ENCODE assay signal across 8 cellular contexts in the genomic region with DNA sequence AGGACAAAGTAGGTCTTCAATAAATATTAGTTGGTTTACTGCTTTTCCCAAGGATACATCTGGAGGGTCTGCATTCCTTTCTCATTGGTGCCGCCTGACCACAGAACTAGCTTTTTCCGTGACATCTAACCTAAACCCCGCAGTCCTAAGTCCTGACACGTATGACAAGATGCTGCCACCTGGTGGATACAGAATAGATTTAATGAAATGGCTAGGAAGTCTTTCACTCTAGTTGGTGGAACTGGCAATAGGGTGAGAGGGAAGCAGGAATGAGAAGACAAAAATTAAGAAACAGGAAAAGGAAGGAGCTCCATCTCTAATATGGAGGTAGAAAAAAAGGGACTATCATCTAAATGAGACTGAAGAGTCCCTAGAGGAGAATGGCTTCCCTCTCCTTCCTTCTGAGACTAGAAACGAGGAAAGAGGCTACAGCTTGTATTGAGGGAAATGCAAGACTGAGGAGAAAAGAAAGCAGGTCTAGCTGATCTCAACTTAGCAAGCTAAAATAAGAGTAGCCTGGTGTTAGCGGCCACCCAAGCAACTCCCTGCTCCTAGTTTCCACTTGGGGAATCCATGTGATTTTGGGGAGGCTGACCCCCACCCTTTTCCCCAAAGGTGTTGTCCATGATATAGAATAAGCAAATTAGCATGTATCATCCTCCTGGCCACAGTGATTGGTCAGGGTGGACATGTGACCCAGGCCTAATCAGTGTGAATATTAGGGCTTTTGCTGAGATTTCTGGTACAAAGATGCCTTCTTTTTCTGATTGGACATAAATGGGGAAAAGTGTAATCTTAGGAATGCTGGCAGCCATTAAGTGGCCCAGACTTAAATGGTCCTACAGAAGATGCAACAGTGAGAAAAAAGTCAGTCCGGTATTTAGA. TPM values are rescaled to one million over a fixed set of nuclear protein-coding genes. Genes with fewer than 3 reads are reported as not detected.
A peak's percentile ranks its signal among the peaks of the same experiment; 100 is the strongest.
DNase-seq lines count a peak whose midpoint lies in the region; ATAC-seq and TF ChIP-seq lines count a peak whose summit lies in the region.

No MANE protein-coding gene starts in this region.

- peaks cover 7% of the 10 kb centered on the region for H3K79me1 ChIP-seq in H9 (ENCODE audit: insufficient read depth, low read depth, low read length, poor library complexity, severe bottlenecking)

- no peak overlapping the region for H2AK5ac ChIP-seq in H9 (ENCODE audit: insufficient read length, low read length)

- no peak overlapping the region for H3K9ac ChIP-seq in H9 (ENCODE audit: extremely low read depth, insufficient read length, low read length)
- H3K9ac ChIP-seq in mammary epithelial cell (ENCODE audit: insufficient read depth, low read length), result no peak overlapping the region

- peak overlapping the region; percentile 16 for H3K4me3 ChIP-seq in CD4-positive, CD25-positive, alpha-beta regulatory T cell (ENCODE audit: low read depth, low read length)
- H3K4me3 ChIP-seq in mammary epithelial cell (replicated peaks in 1 of 3; ENCODE audit: insufficient read depth in 1 of 3, low read depth in 2 of 3, low read length in 3 of 3), result no peak overlapping the region

- H3K4me2 ChIP-seq in H9 (ENCODE audit: insufficient read depth, insufficient read length, low read length) (no peak overlapping the region), mammary epithelial cell (ENCODE audit: insufficient read depth, low read depth, low read length) (no peak overlapping the region)

- no TSS peak for BruUV-seq in mammary epithelial cell (replicated peaks; lab: Mats Ljungman, UMichigan)

- no peak overlapping the region for H3T11ph ChIP-seq in H9 (ENCODE audit: low read length)

- WGBS in H9 (ENCODE audit: extremely low coverage, insufficient read length, low lambda C conversion rate), result no CpG with 5 or more reads among the region's 7 CpGs
- WGBS in mammary epithelial cell (ENCODE audit: low coverage, missing lambda C conversion rate), result 29% methylated on average over 7 of the region's 7 CpGs

- in situ Hi-C loops in mammary epithelial cell (cut with MboI; ENCODE audit: low sequenced_read_pairs in 2 of 2), result loop anchor here in 1 of 2 donors (5.0 kb wide), 1 partner anchor 39 kb away; no protein-coding TSS in a partner anchor

- no peaks in the 10 kb centered on the region for H3K27me3 ChIP-seq in CD4-positive, CD25-positive, alpha-beta regulatory T cell (ENCODE audit: control insufficient read depth, insufficient read depth, low read length)
- H3K27me3 ChIP-seq in H9 (ENCODE audit: insufficient read depth, low read length) (no peaks in the 10 kb centered on the region), mammary epithelial cell (ENCODE audit: insufficient read depth, low read length) (no peaks in the 10 kb centered on the region)

- peaks cover 9 to 32% (median 15%) of the 10 kb centered on the region in 4 donors for H3K4me1 Mint-ChIP-seq in CD4-positive, CD25-positive, alpha-beta regulatory T cell
- H3K4me1 Mint-ChIP-seq in H9 (peaks cover 7 to 10% of the 10 kb centered on the region in 2 experiments), immature natural killer cell (peaks cover 11 to 19% of the 10 kb centered on the region in 2 donors)

- H3K56ac ChIP-seq in H9 (ENCODE audit: insufficient read length, low read depth, low read length), result no peak overlapping the region

- intact Hi-C loops in mammary epithelial cell (cut with micrococcal nuclease), result loop anchor here (1.0 to 5.0 kb wide), 5 partner anchors 40 to 169 kb away; partner anchors contain the start of gene PSMB4

- H2BK120ac ChIP-seq in H9 (ENCODE audit: low read depth, low read length, poor library complexity, severe bottlenecking), result no peak overlapping the region

- H3K9me3 Mint-ChIP-seq in CD4-positive, CD25-positive, alpha-beta regulatory T cell, result no peaks in the 10 kb centered on the region
- no peaks in the 10 kb centered on the region for H3K9me3 Mint-ChIP-seq in H9
- no peaks in the 10 kb centered on the region for H3K9me3 Mint-ChIP-seq in immature natural killer cell

- no peak overlapping the region for H2BK20ac ChIP-seq in H9 (ENCODE audit: low read depth, low read length, poor library complexity, severe bottlenecking)

- no peak overlapping the region for H3K23ac ChIP-seq in H9 (ENCODE audit: insufficient read length, low read depth, low read length)

- peak overlapping the region in 1 of 4 donors; percentile 45 for H3K4me3 Mint-ChIP-seq in CD4-positive, CD25-positive, alpha-beta regulatory T cell
- H3K4me3 Mint-ChIP-seq in H9 (peak overlapping the region in 1 of 2 experiments; percentile 0; a peak in 1 of 5 replicates), immature natural killer cell (no peak overlapping the region)

- peak; percentile 40 to 81 (median 72) for DNase-seq in CD4-positive, CD25-positive, alpha-beta regulatory T cell
- DNase-seq in H9 (peak; percentile 68), NCI-H2029 treated with DMSO at 0.1 percent for 48 hours (lab: John Stamatoyannopoulos, UW) (peak; percentile 78), T-helper 2 cell (peak in 3 of 5 experiments; percentile 14 to 79 (median 41)), mammary epithelial cell (peak; percentile 72), immature natural killer cell (peak; percentile 60 to 67 (median 62))
- DNase-seq in stimulated activated CD4-positive, alpha-beta T cell treated with anti-CD3 and anti-CD28 coated beads, Interleukin-1b, Interleukin-23, amount 100 ng/mL, for 48 hours, result peak; percentile 46

- no peak overlapping the region for H2BK15ac ChIP-seq in H9 (ENCODE audit: low read depth, low read length)

- H4K20me1 ChIP-seq in H9 (ENCODE audit: control insufficient read depth, insufficient read depth, insufficient read length) (peaks cover 2% of the 10 kb centered on the region), mammary epithelial cell (ENCODE audit: insufficient read depth, low read length) (no peaks in the 10 kb centered on the region)

- H3K18ac ChIP-seq in H9 (ENCODE audit: insufficient read length, low read depth, low read length), result no peak overlapping the region

- H3K79me2 ChIP-seq in H9 (ENCODE audit: insufficient read depth, low read length), result peaks cover 1% of the 10 kb centered on the region; the same call in 1 of the 2 replicates
- peaks cover 6% of the 10 kb centered on the region for H3K79me2 ChIP-seq in mammary epithelial cell (ENCODE audit: insufficient read depth, low read length)

- H3K27me3 Mint-ChIP-seq in CD4-positive, CD25-positive, alpha-beta regulatory T cell, result no peaks in the 10 kb centered on the region
- H3K27me3 Mint-ChIP-seq in H9 (ENCODE audit: low read depth) (no peaks in the 10 kb centered on the region), immature natural killer cell (ENCODE audit: low read depth in 3 of 3) (no peaks in the 10 kb centered on the region)

- H2AFZ ChIP-seq in H9 (ENCODE audit: low read length), result no peak overlapping the region
- H2AFZ ChIP-seq in mammary epithelial cell (ENCODE audit: low read depth, low read length), result no peak overlapping the region

- dilution Hi-C loops in mammary epithelial cell (cut with HindIII; ENCODE audit: low sequenced_read_pairs), result no loop called here

- peaks cover 3% of the 10 kb centered on the region for H3K23me2 ChIP-seq in H9 (ENCODE audit: insufficient read length, low read depth, low read length, poor library complexity, severe bottlenecking)

- peak overlapping the region; percentile 64 for H3K27ac ChIP-seq in CD4-positive, CD25-positive, alpha-beta regulatory T cell (ENCODE audit: insufficient read depth, low read length, poor library complexity, severe bottlenecking)
- H3K27ac ChIP-seq in H9 (ENCODE audit: insufficient read length, low read depth, low read length) (no peak overlapping the region), mammary epithelial cell (ENCODE audit: insufficient read depth, low read depth, low read length) (no peak overlapping the region)

- peaks cover 23% of the 10 kb centered on the region for H3K36me3 Mint-ChIP-seq in CD4-positive, CD25-positive, alpha-beta regulatory T cell
- peaks cover 28 to 41% (median 38%) of the 10 kb centered on the region in 3 experiments for H3K36me3 Mint-ChIP-seq in H9 (ENCODE audit: insufficient read depth in 1 of 3, low read depth in 3 of 3)
- peaks cover 0 to 22% (median 7%) of the 10 kb centered on the region in 3 donors for H3K36me3 Mint-ChIP-seq in immature natural killer cell

- CTCF ChIA-PET in mammary epithelial cell (lab: Charles Lee; ENCODE audit: low non-redundant PET), result interaction anchor here (0.6 to 1.3 kb wide), 6 partner anchors 14 to 463 kb away, joined by 3 to 22 read pairs (median 4); partner anchors contain the start of genes PI4KB and ZNF687

- H4K5ac ChIP-seq in H9 (ENCODE audit: insufficient read length, low read depth, low read length), result no peak overlapping the region

- peaks cover 37% of the 10 kb centered on the region for H3K36me3 ChIP-seq in CD4-positive, CD25-positive, alpha-beta regulatory T cell (ENCODE audit: control insufficient read depth, insufficient read depth, low read length)
- H3K36me3 ChIP-seq in mammary epithelial cell (ENCODE audit: insufficient read depth, low read length), result peaks cover 3% of the 10 kb centered on the region

- peaks cover 20% of the 10 kb centered on the region for H3K4me1 ChIP-seq in CD4-positive, CD25-positive, alpha-beta regulatory T cell (ENCODE audit: control insufficient read depth, insufficient read depth, low read length, poor library complexity, severe bottlenecking)
- H3K4me1 ChIP-seq in H9 (ENCODE audit: insufficient read depth, low read length) (no peaks in the 10 kb centered on the region), mammary epithelial cell (ENCODE audit: insufficient read depth, low read length) (peaks cover 4% of the 10 kb centered on the region)

- peak; percentile 87 for TF ChIP-seq CTCF in H9 (conservative IDR thresholded peaks at IDR 0.05)
- TF ChIP-seq CTCF in mammary epithelial cell (conservative IDR thresholded peaks at IDR 0.05 in 1 of 2, IDR thresholded peaks at IDR 0.05 in 1 of 2; ENCODE audit: extremely low read depth in 1 of 2, insufficient read depth in 1 of 2, low read depth in 1 of 2, low read length in 2 of 2), result peak; percentile 71 to 72

- no peaks in the 10 kb centered on the region for H3K9me3 ChIP-seq in CD4-positive, CD25-positive, alpha-beta regulatory T cell (ENCODE audit: control insufficient read depth in 2 of 2, low read length in 2 of 2)
- no peaks in the 10 kb centered on the region for H3K9me3 ChIP-seq in H9 (ENCODE audit: control insufficient read depth, low read depth, low read length)
- no peaks in the 10 kb centered on the region for H3K9me3 ChIP-seq in mammary epithelial cell (replicated peaks; ENCODE audit: insufficient read depth, low read length)

- H2BK12ac ChIP-seq in H9 (ENCODE audit: insufficient read length, low read depth, low read length), result no peak overlapping the region

- H3K4ac ChIP-seq in H9 (ENCODE audit: low read depth, low read length), result no peak overlapping the region

- H2BK5ac ChIP-seq in H9 (ENCODE audit: insufficient read length, low read length), result no peak overlapping the region

- ATAC-seq in CD4-positive, CD25-positive, alpha-beta regulatory T cell (ENCODE audit: low read depth in 2 of 2), result peak; percentile 75 to 80
- no peak for ATAC-seq in HG02678 (IDR thresholded peaks at IDR 0.05; ENCODE audit: unreplicated experiment)

- no peak overlapping the region for H3K14ac ChIP-seq in H9 (ENCODE audit: insufficient read depth, low read length)

- H4K91ac ChIP-seq in H9 (ENCODE audit: insufficient read length, low read depth, low read length), result no peak overlapping the region

- peak overlapping the region in 2 of 3 donors; percentile 0 to 22 for H3K27ac Mint-ChIP-seq in CD4-positive, CD25-positive, alpha-beta regulatory T cell
- peak overlapping the region in 2 of 3 experiments; percentile 0 to 89; a peak in 4 of 7 replicates for H3K27ac Mint-ChIP-seq in H9
- H3K27ac Mint-ChIP-seq in immature natural killer cell, result peak overlapping the region; percentile 44 to 77 (median 75)

- H4K8ac ChIP-seq in H9 (replicated peaks; ENCODE audit: insufficient read length, low read depth, low read length), result no peak overlapping the region

RNA-seq across cellular contexts. Expression of gene RFX5, which starts 5.9 kb away (rescaled TPM):
- total RNA-seq in CD4-positive, CD25-positive, alpha-beta regulatory T cell, result 105 TPM
- polyA plus RNA-seq in CD4-positive, CD25-positive, alpha-beta regulatory T cell, result 10 to 100 TPM; 28.8 to 35.9 (median 35.2) TPM
- total RNA-seq in H9 (2021), result 65.1 and 72.7 TPM in 2 replicates
- 10 to 100 TPM; 45.5 to 45.9 TPM for total RNA-seq in mammary epithelial cell
- 28.5 TPM for polyA plus RNA-seq in mammary epithelial cell
- 33.7 TPM for polyA minus RNA-seq in mammary epithelial cell
- polyA plus RNA-seq in immature natural killer cell, result 10 to 100 TPM; 30.0 to 37.8 (median 37.1) TPM

RNA-seq across cellular contexts. Expression of gene PI4KB, which starts 13.9 kb away (rescaled TPM):
- total RNA-seq in CD4-positive, CD25-positive, alpha-beta regulatory T cell, result 73.5 TPM
- polyA plus RNA-seq in CD4-positive, CD25-positive, alpha-beta regulatory T cell, result 10 to 100 TPM; 48.4 to 57.4 (median 53.3) TPM
- total RNA-seq in H9 (2021), result 39.1 and 39.2 TPM in 2 replicates
- 10 to 100 TPM; 46.7 to 58.3 TPM for total RNA-seq in mammary epithelial cell
- 57.9 TPM for polyA plus RNA-seq in mammary epithelial cell
- 135 TPM for polyA minus RNA-seq in mammary epithelial cell
- 10 to 100 TPM; 35.1 to 65.7 (median 57.9) TPM for polyA plus RNA-seq in immature natural killer cell

RNA-seq across cellular contexts. Expression of gene SELENBP1, which starts 31.4 kb away (rescaled TPM):
- not detected for total RNA-seq in CD4-positive, CD25-positive, alpha-beta regulatory T cell
- not detected for polyA plus RNA-seq in CD4-positive, CD25-positive, alpha-beta regulatory T cell
- total RNA-seq in H9 (2021), result 13.9 and 14.2 TPM in 2 replicates
- 1 to 10 TPM in 1 of 2 donors, not detected in 1; 2.8 TPM for total RNA-seq in mammary epithelial cell
- polyA plus RNA-seq in mammary epithelial cell, result not detected
- not detected for polyA minus RNA-seq in mammary epithelial cell
- polyA plus RNA-seq in immature natural killer cell, result not detected

RNA-seq across cellular contexts. Expression of gene PSMB4, which starts 58.3 kb away (rescaled TPM):
- total RNA-seq in CD4-positive, CD25-positive, alpha-beta regulatory T cell, result 344 TPM
- polyA plus RNA-seq in CD4-positive, CD25-positive, alpha-beta regulatory T cell, result 10 to 100 TPM; 79.4 to 99.1 (median 91.0) TPM
- total RNA-seq in H9 (2021), result 413 and 429 TPM in 2 replicates
- 100 to 1,000 TPM; 239 to 352 TPM for total RNA-seq in mammary epithelial cell
- polyA plus RNA-seq in mammary epithelial cell, result 412 TPM
- 418 TPM for polyA minus RNA-seq in mammary epithelial cell
- 10 to 100 TPM; 64.4 to 90.7 (median 71.4) TPM for polyA plus RNA-seq in immature natural killer cell

RNA-seq across cellular contexts. Expression of gene ZNF687, which starts 59.0 kb away (rescaled TPM):
- 31.9 TPM for total RNA-seq in CD4-positive, CD25-positive, alpha-beta regulatory T cell
- polyA plus RNA-seq in CD4-positive, CD25-positive, alpha-beta regulatory T cell, result 1 to 10 TPM in 3 of 4 donors, under 1 TPM in 1; 0.46 to 1.9 (median 1.4) TPM
- total RNA-seq in H9 (2021) (52.9 and 58.2 TPM in 2 replicates), mammary epithelial cell (10 to 100 TPM; 17.7 to 23.3 TPM)
- polyA plus RNA-seq in mammary epithelial cell (11.5 TPM), immature natural killer cell (1 to 10 TPM in 2 of 3 donors, under 1 TPM in 1; 0.11 to 1.8 (median 1.5) TPM)
- polyA minus RNA-seq in mammary epithelial cell, result 22.0 TPM

Comparison
In these comparisons a context has a peak if more than half of its experiments do, and no peak if none do; other contexts are left out.
1. H3K27ac Mint-ChIP-seq: peak in every context shown above with its lines; median percentile 75 in immature natural killer cell; 44 in H9; 11 in CD4-positive, CD25-positive, alpha-beta regulatory T cell.